In genomic region chr21:41927727-41928409, GRCh38 we compare ENCODE assay signal across 10 cellular contexts. TPM values are rescaled to one million over a fixed set of nuclear protein-coding genes. Genes with fewer than 3 reads are reported as not detected.
A peak's percentile ranks its signal among the peaks of the same experiment; 100 is the strongest.
DNase-seq lines count a peak whose midpoint lies in the region; ATAC-seq and TF ChIP-seq lines count a peak whose summit lies in the region.
"Had no signal": no experiment of that assay in that cellular context is flagged by ENCODE, and none has a peak within 500 bp of the region (broad histone marks: within the 10 kb centered on the region; RNA-seq: fewer than 3 reads in every experiment).

No MANE protein-coding gene starts in this region.

- in situ Hi-C loops in GM13977 (cut with MboI; ENCODE audit: low pct_unique_long_range_greater_than_20kb, low sequenced_read_pairs, unreplicated experiment) = no loop called here

- peak overlapping the region; percentile 49 for H3K4me2 ChIP-seq in OCI-LY7 (ENCODE audit: low read length)

- H3K36me3 ChIP-seq in heart left ventricle (no peaks in the 10 kb centered on the region), OCI-LY7 (ENCODE audit: insufficient read depth, low read length) (no peaks in the 10 kb centered on the region), tibial artery (no peaks in the 10 kb centered on the region)

- peak overlapping the region in 11 of 12 donors; percentile 37 to 92 (median 85) for H3K27ac ChIP-seq in heart left ventricle
- peak overlapping the region; percentile 83 for H3K27ac ChIP-seq in OCI-LY7 (ENCODE audit: low read depth, low read length, poor library complexity, severe bottlenecking)
- peak overlapping the region; percentile 82 to 93 for H3K27ac ChIP-seq in tibial artery

- H4K20me1 ChIP-seq in OCI-LY7 (ENCODE audit: insufficient read depth, low read length) = no peaks in the 10 kb centered on the region

- H3K9me2 ChIP-seq in OCI-LY7 (ENCODE audit: insufficient read depth, low read length) = no peaks in the 10 kb centered on the region

- H3K27me3 ChIP-seq in heart left ventricle (no peaks in the 10 kb centered on the region), tibial artery (no peaks in the 10 kb centered on the region)

- TF ChIP-seq POLR2A in heart left ventricle (IDR thresholded peaks at IDR 0.05) = no peak

- CTCF ChIA-PET in OCI-LY7 (lab: Charles Lee; ENCODE audit: unreplicated experiment) = no interaction called here

- H3K79me2 ChIP-seq in OCI-LY7 (ENCODE audit: insufficient read depth, low read depth, low read length) = peaks cover 25% of the 10 kb centered on the region; the same call in 1 of the 2 replicates

- no TSS peak for BruUV-seq in OCI-LY7 (replicated peaks; lab: Mats Ljungman, UMichigan)

- whole genome bisulfite sequencing in heart left ventricle, 4 donors = 81 to 89% (median 83%) methylated on average over 17 of the region's 17 CpGs

- peak overlapping the region; percentile 79 for H2AFZ ChIP-seq in OCI-LY7 (ENCODE audit: low read length)

- DNase-seq in heart left ventricle = no peak
- no peak for DNase-seq in cardiac septum (ENCODE audit: low spot score)
- peak; percentile 63 for DNase-seq in OCI-LY7 (ENCODE audit: low spot score)
- peak; percentile 33 for DNase-seq in foreskin melanocyte
- no peak for DNase-seq in tibial artery
- no peak for DNase-seq in iPS-NIHi11 (ENCODE audit: low spot score)
- no peak for DNase-seq in GM13977 (ENCODE audit: low spot score)
- DNase-seq: CD4-positive, alpha-beta memory T cell; NCI-H2081 treated with DMSO at 0.1 percent for 48 hours had no signal

- POLR2A ChIA-PET in OCI-LY7 (lab: Charles Lee) = interaction anchor here (1.3 kb wide), 1 partner anchor 13 kb away, joined by 3 read pairs; no protein-coding TSS in a partner anchor

- intact Hi-C loops in heart left ventricle (cut with DNase I) (loop anchor here in 3 of 10 donors (2.0 to 5.0 kb wide), 4 partner anchors 25 to 189 kb away; partner anchors contain the start of genes PRDM15 (in 3 of the 3) and ZBTB21 (in 1 of the 3)), cardiac septum (cut with DNase I) (no loop called here), OCI-LY7 (cut with micrococcal nuclease; ENCODE audit: unreplicated experiment) (loop anchor here (2.0 to 10.0 kb wide), 3 partner anchors 47 to 563 kb away; partner anchors contain the start of gene MX2), tibial artery (cut with DNase I; ENCODE audit: low total_unique reads) (no loop called here)

- H3K4me3 ChIP-seq in heart left ventricle = peak overlapping the region in 1 of 12 donors; percentile 21
- H3K4me3 ChIP-seq in OCI-LY7 (ENCODE audit: low read depth, low read length, poor library complexity, severe bottlenecking) = no peak overlapping the region
- no peak overlapping the region for H3K4me3 ChIP-seq in tibial artery

- peak in 1 of 4 donors; percentile 17 for ATAC-seq in heart left ventricle
- no peak for ATAC-seq in GM18861 (IDR thresholded peaks at IDR 0.05; ENCODE audit: unreplicated experiment)

- TF ChIP-seq CTCF in heart left ventricle (IDR thresholded peaks at IDR 0.05) = no peak
- no peak for TF ChIP-seq CTCF in OCI-LY7 (conservative IDR thresholded peaks at IDR 0.05; ENCODE audit: low read length)
- TF ChIP-seq CTCF in tibial artery (IDR thresholded peaks at IDR 0.05) = no peak
- TF ChIP-seq CTCF in GM13977 (IDR thresholded peaks at IDR 0.05; ENCODE audit: extremely low read depth, insufficient read depth, missing control alignments) = no peak

- H3K4me1 ChIP-seq in heart left ventricle = peaks cover 0 to 69% (median 34%) of the 10 kb centered on the region in 12 donors
- peaks cover 82% of the 10 kb centered on the region for H3K4me1 ChIP-seq in OCI-LY7 (ENCODE audit: insufficient read depth, low read length, poor library complexity, severe bottlenecking)
- peaks cover 0 to 82% (median 56%) of the 10 kb centered on the region in 4 donors for H3K4me1 ChIP-seq in tibial artery

- H3K9me3 ChIP-seq in heart left ventricle = no peaks in the 10 kb centered on the region
- no peaks in the 10 kb centered on the region for H3K9me3 ChIP-seq in OCI-LY7 (ENCODE audit: low read length)
- no peaks in the 10 kb centered on the region for H3K9me3 ChIP-seq in tibial artery

RNA-seq across cellular contexts. Expression of gene C2CD2, which starts 25.9 kb away (rescaled TPM):
- total RNA-seq in heart left ventricle (10 to 100 TPM in 3 of 9 donors, 1 to 10 TPM in 6; 3.8 to 13.9 (median 7.8) TPM), cardiac septum (7.7 TPM), OCI-LY7 (2022) (5.9 and 8.9 TPM in 2 replicates)
- 1 to 10 TPM; 3.8 to 5.3 TPM for polyA plus RNA-seq in heart left ventricle
- total RNA-seq in OCI-LY7 (2014; rRNA removed; shearing (Covaris generic)) = 3.4 and 4.5 TPM in 2 replicates

RNA-seq across cellular contexts. Expression of gene PRDM15, which starts 48.7 kb away (rescaled TPM):
- total RNA-seq in heart left ventricle (1 to 10 TPM; 2.1 to 6.3 (median 2.9) TPM), cardiac septum (3.5 TPM), OCI-LY7 (2022) (30.2 and 31.7 TPM in 2 replicates)
- 1 to 10 TPM; 2.2 to 2.3 TPM for polyA plus RNA-seq in heart left ventricle
- total RNA-seq in OCI-LY7 (2014; rRNA removed; shearing (Covaris generic)) = 19.7 and 30.5 TPM in 2 replicates

Comparison
In these comparisons a context has a peak if more than half of its experiments do, and no peak if none do; other contexts are left out.
1. DNase-seq: peak in OCI-LY7 (single experiment) and foreskin melanocyte (single experiment); none in heart left ventricle (0 of 5), cardiac septum (single experiment), tibial artery (0 of 2), iPS-NIHi11 (single experiment) and GM13977 (single experiment).
2. Peak in every context shown above with its lines, with median percentiles within 50 percentile points of each other: H3K27ac ChIP-seq.